In genomic region chr22:24514241-24515024, GRCh38 we compare ENCODE assay signal across 17 cellular contexts. TPM values are rescaled to one million over a fixed set of nuclear protein-coding genes. Genes with fewer than 3 reads are reported as not detected.
DNase-seq lines count a peak whose midpoint lies in the region; ATAC-seq and TF ChIP-seq lines count a peak whose summit lies in the region.
"Had no signal": no experiment of that assay in that cellular context is flagged by ENCODE, and none has a peak within 500 bp of the region (broad histone marks: within the 10 kb centered on the region; RNA-seq: fewer than 3 reads in every experiment).

No MANE protein-coding gene starts in this region.

- no peaks in the 10 kb centered on the region for H3K9me3 Mint-ChIP-seq in stimulated activated naive B cell treated with anti-CD40 and anti-IgM and Interleukin-4, amounts not matched to agents 10 μg/mL and 1 μg/mL and 100 μg/mL, for 72 hours
- H3K9me3 Mint-ChIP-seq: activated naive CD4-positive, alpha-beta T cell treated with anti-CD3 and anti-CD28 coated beads, Interleukin-2, amount 50 U/mL, for 24 hours; stimulated activated naive CD8-positive, alpha-beta T cell treated with anti-CD3 and anti-CD28 coated beads, Interleukin-15, Interleukin-2, amounts not matched to agents 100 ng/mL and 50 ng/mL, for 24 hours had no signal

- 22 to 33% methylated on average over 10 to 14 of the region's 14 CpGs for WGBS in body of pancreas, 2 donors

- DNase-seq in DMS53 (lab: John Stamatoyannopoulos, UW): peak; percentile 18
- no peak for DNase-seq in DMS53 treated with DMSO at 0.1 percent for 48 hours (lab: John Stamatoyannopoulos, UW; ENCODE audit: unreplicated experiment)
- DNase-seq in NCI-H146 (lab: John Stamatoyannopoulos, UW): peak; percentile 55
- peak in 3 of 4 donors; percentile 60 to 72 (median 66) for DNase-seq in body of pancreas
- peak; percentile 62 for DNase-seq in stimulated activated naive B cell treated with anti-CD40 and anti-IgM and Interleukin-4, amounts not matched to agents 10 μg/mL and 1 μg/mL and 100 μg/mL, for 72 hours
- no peak for DNase-seq in Karpas-422
- DNase-seq in SKM-1 treated with dmso at 0.1 percent for 144 hours (lab: John Stamatoyannopoulos, UW; ENCODE audit: unreplicated experiment): no peak
- DNase-seq: activated CD4-positive, CD25-positive, alpha-beta regulatory T cell; KG1; NCI-H1105; NCI-H345; SW 1271 had no signal

- H3K9me3 ChIP-seq in body of pancreas (no peaks in the 10 kb centered on the region), Karpas-422 (ENCODE audit: low read length) (no peaks in the 10 kb centered on the region)
- H3K9me3 ChIP-seq: heart left ventricle had no signal

- peak overlapping the region; percentile 51 for H3K27ac Mint-ChIP-seq in stimulated activated naive B cell treated with anti-CD40 and anti-IgM and Interleukin-4, amounts not matched to agents 10 μg/mL and 1 μg/mL and 100 μg/mL, for 72 hours
- H3K27ac Mint-ChIP-seq: stimulated activated naive CD8-positive, alpha-beta T cell treated with anti-CD3 and anti-CD28 coated beads, Interleukin-15, Interleukin-2, amounts not matched to agents 100 ng/mL and 50 ng/mL, for 24 hours had no signal

- no peaks in the 10 kb centered on the region for H3K27me3 Mint-ChIP-seq in stimulated activated naive B cell treated with anti-CD40 and anti-IgM and Interleukin-4, amounts not matched to agents 10 μg/mL and 1 μg/mL and 100 μg/mL, for 72 hours
- H3K27me3 Mint-ChIP-seq: activated naive CD4-positive, alpha-beta T cell treated with anti-CD3 and anti-CD28 coated beads, Interleukin-2, amount 50 U/mL, for 24 hours had no signal

- H3K79me2 ChIP-seq in Karpas-422 (ENCODE audit: low read length): no peaks in the 10 kb centered on the region

- H3K27me3 ChIP-seq in body of pancreas (no peaks in the 10 kb centered on the region), Karpas-422 (ENCODE audit: low read length) (no peaks in the 10 kb centered on the region)
- H3K27me3 ChIP-seq: heart left ventricle had no signal

- no peaks in the 10 kb centered on the region for H3K36me3 Mint-ChIP-seq in stimulated activated naive B cell treated with anti-CD40 and anti-IgM and Interleukin-4, amounts not matched to agents 10 μg/mL and 1 μg/mL and 100 μg/mL, for 72 hours
- H3K36me3 Mint-ChIP-seq: activated naive CD4-positive, alpha-beta T cell treated with anti-CD3 and anti-CD28 coated beads, Interleukin-2, amount 50 U/mL, for 24 hours had no signal

- H3K27ac ChIP-seq in body of pancreas (no peak overlapping the region), Karpas-422 (ENCODE audit: low read length) (no peak overlapping the region)
- H3K27ac ChIP-seq: heart left ventricle had no signal

- TF ChIP-seq POLR2A in body of pancreas (IDR thresholded peaks at IDR 0.05): no peak

- peaks cover 45 to 79% of the 10 kb centered on the region in 2 donors for H3K4me1 Mint-ChIP-seq in stimulated activated naive B cell treated with anti-CD40 and anti-IgM and Interleukin-4, amounts not matched to agents 10 μg/mL and 1 μg/mL and 100 μg/mL, for 72 hours

- no peak overlapping the region for H3K4me3 Mint-ChIP-seq in stimulated activated naive B cell treated with anti-CD40 and anti-IgM and Interleukin-4, amounts not matched to agents 10 μg/mL and 1 μg/mL and 100 μg/mL, for 72 hours
- H3K4me3 Mint-ChIP-seq: activated naive CD4-positive, alpha-beta T cell treated with anti-CD3 and anti-CD28 coated beads, Interleukin-2, amount 50 U/mL, for 24 hours; stimulated activated naive CD8-positive, alpha-beta T cell treated with anti-CD3 and anti-CD28 coated beads, Interleukin-15, Interleukin-2, amounts not matched to agents 100 ng/mL and 50 ng/mL, for 24 hours had no signal

- peaks cover 36% of the 10 kb centered on the region for H3K4me1 ChIP-seq in body of pancreas
- H3K4me1 ChIP-seq in Karpas-422 (ENCODE audit: low read length): peaks cover 75% of the 10 kb centered on the region

- no peak overlapping the region for H2AFZ ChIP-seq in Karpas-422 (ENCODE audit: low read length)

- H3K36me3 ChIP-seq in body of pancreas (replicated peaks in 1 of 2; ENCODE audit: insufficient read depth in 1 of 2, low read depth in 2 of 2) (no peaks in the 10 kb centered on the region), Karpas-422 (ENCODE audit: insufficient read depth, low read length) (no peaks in the 10 kb centered on the region)
- H3K36me3 ChIP-seq: heart left ventricle had no signal

- no peaks in the 10 kb centered on the region for H4K20me1 ChIP-seq in Karpas-422 (ENCODE audit: insufficient read depth, low read depth, low read length)

- peak; percentile 66 for ATAC-seq in body of pancreas
- ATAC-seq in stimulated activated naive B cell treated with anti-CD40 and anti-IgM and Interleukin-4, amounts not matched to agents 10 μg/mL and 1 μg/mL and 100 μg/mL, for 72 hours (replicated peaks): peak; percentile 72 to 76
- no peak for ATAC-seq in HG03280 (IDR thresholded peaks at IDR 0.05; ENCODE audit: unreplicated experiment)
- ATAC-seq: heart left ventricle had no signal

- H3K9me2 ChIP-seq in Karpas-422 (replicated peaks; ENCODE audit: insufficient read depth, low read length): no peaks in the 10 kb centered on the region

- intact Hi-C loops in body of pancreas (cut with DNase I): no loop called here

- TF ChIP-seq CTCF in body of pancreas (IDR thresholded peaks at IDR 0.05): no peak

- H3K4me3 ChIP-seq in body of pancreas (no peak overlapping the region), Karpas-422 (ENCODE audit: low read length) (no peak overlapping the region)
- H3K4me3 ChIP-seq: heart left ventricle had no signal

- H3K9ac ChIP-seq in Karpas-422 (ENCODE audit: low read length): no peak overlapping the region

- no peak overlapping the region for H3K4me2 ChIP-seq in Karpas-422 (ENCODE audit: low read depth, low read length, poor library complexity, severe bottlenecking)

RNA-seq across cellular contexts. Expression of gene UPB1, which starts 19.3 kb away (rescaled TPM):
- total RNA-seq in body of pancreas: under 1 TPM in 1 of 2 donors, not detected in 1; 0.52 TPM
- 0.19 and 1.3 TPM in 2 replicates for total RNA-seq in Karpas-422 (2014; rRNA removed; shearing (Covaris generic); ENCODE audit: low replicate concordance)
- total RNA-seq: bronchial epithelial cell had no signal

RNA-seq across cellular contexts. Expression of gene GUCD1, which starts 40.5 kb away (rescaled TPM):
- total RNA-seq in body of pancreas: 10 to 100 TPM; 44.4 to 58.7 TPM
- 116 and 144 TPM in 2 replicates for total RNA-seq in Karpas-422 (2014; rRNA removed; shearing (Covaris generic); ENCODE audit: low replicate concordance)

RNA-seq across cellular contexts. Expression of gene SNRPD3, which starts 41.4 kb away (rescaled TPM):
- 10 to 100 TPM; 30.4 to 65.6 TPM for total RNA-seq in body of pancreas
- total RNA-seq in Karpas-422 (2014; rRNA removed; shearing (Covaris generic); ENCODE audit: low replicate concordance): 217 and 263 TPM in 2 replicates

Comparison
In these comparisons a context has a peak if more than half of its experiments do, and no peak if none do; other contexts are left out.
1. DNase-seq: peak in DMS53 (single experiment), NCI-H146 (single experiment), body of pancreas (3 of 4) and stimulated activated naive B cell treated with anti-CD40 and anti-IgM and Interleukin-4, amounts not matched to agents 10 μg/mL and 1 μg/mL and 100 μg/mL, for 72 hours (single experiment); none in DMS53 treated with DMSO at 0.1 percent for 48 hours (single experiment), Karpas-422 (single experiment) and SKM-1 treated with dmso at 0.1 percent for 144 hours (single experiment).